ENCODE assay signal across 1 cellular context in the genomic region with DNA sequence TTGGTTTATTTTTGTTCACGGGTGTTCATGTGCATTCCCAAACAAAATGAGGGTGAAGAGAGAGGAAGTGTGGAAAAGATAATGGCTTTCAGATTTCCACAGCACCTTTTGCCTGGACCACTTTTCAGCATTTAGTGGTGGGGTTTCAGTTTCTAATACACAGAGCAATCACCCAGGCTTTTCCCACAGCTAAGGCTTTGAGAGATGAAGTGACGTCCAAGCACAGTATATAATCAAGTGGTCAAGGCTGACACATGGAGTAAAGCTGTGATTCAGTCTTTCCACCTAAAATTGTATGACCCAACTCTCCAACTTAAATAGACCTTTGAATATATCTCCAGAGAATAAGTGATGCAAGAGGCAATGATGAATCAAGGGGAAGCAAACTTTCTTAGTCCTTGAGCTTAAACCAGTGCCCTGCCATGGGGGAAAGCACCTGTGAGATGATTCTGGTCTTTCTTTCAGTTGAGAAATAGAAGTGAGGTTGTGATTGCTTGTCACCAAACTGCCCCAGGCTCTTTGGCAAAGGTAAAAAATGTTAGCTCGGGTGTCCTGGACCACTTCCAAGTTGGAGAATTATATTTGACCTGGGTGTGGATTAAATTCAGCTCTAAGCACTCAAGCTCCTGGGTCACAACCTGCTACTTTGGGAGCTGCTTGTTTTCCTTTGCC.
TF ChIP-seq lines count a peak whose summit lies in the region.

No MANE protein-coding gene starts in this region.

TF ChIP-seq in endothelial cell of umbilical vein, 7 proteins besides CTCF, POLR2A, EP300 and RAD21:
- TF ChIP-seq POLR2AphosphoS5 (IDR thresholded peaks at IDR 0.05; ENCODE audit: insufficient read depth, low read depth, low read length) (no peak), MYC (IDR thresholded peaks at IDR 0.05; ENCODE audit: low read depth, low read length) (no peak)
- TF ChIP-seq, protein P1, sequence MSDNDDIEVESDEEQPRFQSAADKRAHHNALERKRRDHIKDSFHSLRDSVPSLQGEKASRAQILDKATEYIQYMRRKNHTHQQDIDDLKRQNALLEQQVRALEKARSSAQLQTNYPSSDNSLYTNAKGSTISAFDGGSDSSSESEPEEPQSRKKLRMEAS (IDR thresholded peaks at IDR 0.05; ENCODE audit: insufficient read depth, insufficient read length) = no peak
